Comparison of ENCODE assay signal across 8 cellular contexts in genomic region chr17:36534881-36535668, GRCh38. TPM values are rescaled to one million over a fixed set of nuclear protein-coding genes. Genes with fewer than 3 reads are reported as not detected.
DNase-seq lines count a peak whose midpoint lies in the region; ATAC-seq and TF ChIP-seq lines count a peak whose summit lies in the region.

PIGW (plus strand) TSS chr17:36534987; CDS start chr17:36537102, 2,115 bp downstream.

- TF ChIP-seq CTCF in OCI-LY3 (IDR thresholded peaks at IDR 0.05; ENCODE audit: low read depth, low read length) = peak; percentile 16; the same call in 1 of the 2 replicates
- TF ChIP-seq CTCF in endothelial cell (IDR thresholded peaks at IDR 0.05; ENCODE audit: unreplicated experiment) = no peak

- no peaks in the 10 kb centered on the region for H3K27me3 ChIP-seq in OCI-LY3 (ENCODE audit: low read depth, low read length)

- H3K4me3 Mint-ChIP-seq in endothelial cell (ENCODE audit: unreplicated experiment) = peak within 1 kb of the TSS; percentile 94

- peaks cover 13% of the 10 kb centered on the region for H3K4me1 Mint-ChIP-seq in endothelial cell (ENCODE audit: unreplicated experiment)

- H3K36me3 Mint-ChIP-seq in endothelial cell (ENCODE audit: low read depth, unreplicated experiment) = peaks cover 5% of the 10 kb centered on the region

- peaks cover 3% of the 10 kb centered on the region; the same call in 1 of the 2 replicates for H3K9me3 ChIP-seq in OCI-LY3 (ENCODE audit: insufficient read depth, low read length)

- peak within 1 kb of the TSS; percentile 93 for H3K27ac Mint-ChIP-seq in endothelial cell (ENCODE audit: unreplicated experiment)

- H4K20me1 ChIP-seq in OCI-LY3 (ENCODE audit: insufficient read depth, low read length) = no peaks in the 10 kb centered on the region

- H3K9me3 Mint-ChIP-seq in endothelial cell (ENCODE audit: unreplicated experiment) = no peaks in the 10 kb centered on the region

- H2AFZ ChIP-seq in OCI-LY3 (ENCODE audit: low read depth, low read length) = peak within 1 kb of the TSS; percentile 79

- H3K27me3 Mint-ChIP-seq in endothelial cell (ENCODE audit: unreplicated experiment) = peaks cover 3% of the 10 kb centered on the region

- peak within 1 kb of the TSS; percentile 81 for H3K4me2 ChIP-seq in OCI-LY3 (ENCODE audit: low read length)

- peak within 1 kb of the TSS; percentile 97 for H3K9ac ChIP-seq in OCI-LY3 (ENCODE audit: low read length)

- H3K36me3 ChIP-seq in OCI-LY3 (replicated peaks; ENCODE audit: low read depth, low read length) = peaks cover 49% of the 10 kb centered on the region

- H3K4me3 ChIP-seq in OCI-LY3 (ENCODE audit: low read length) = peak within 1 kb of the TSS; percentile 94

- DNase-seq in Caki2 (ENCODE audit: low read depth) (peak; percentile 95), HuH-7 (ENCODE audit: low spot score) (peak; percentile 80), endothelial cell (ENCODE audit: low spot score) (peak; percentile 89), middle frontal gyrus (ENCODE audit: extremely low spot score, low spot score) (peak; percentile 83)
- DNase-seq in activated CD8-positive, alpha-beta memory T cell treated with anti-CD3 and anti-CD28 coated beads, Interleukin-2, amount 50 U/mL, for 4 hours = peak; percentile 87
- DNase-seq in stimulated activated CD8-positive, alpha-beta memory T cell treated with anti-CD3 and anti-CD28 coated beads, Interleukin-2, amount 100 ng/mL, for 1 hour (ENCODE audit: low read depth in 2 of 2) = peak; percentile 68 to 72

- ATAC-seq in GM21423 (IDR thresholded peaks at IDR 0.05; ENCODE audit: unreplicated experiment) = peak; percentile 69

- H3K4me1 ChIP-seq in OCI-LY3 (ENCODE audit: low read length) = peaks cover 12% of the 10 kb centered on the region

- H3K79me2 ChIP-seq in OCI-LY3 (ENCODE audit: low read length) = peaks cover 35% of the 10 kb centered on the region

- in situ Hi-C loops in Caki2 (cut with HindIII; ENCODE audit: low pct_unique_long_range_greater_than_20kb, low sequenced_read_pairs) = no loop called here

- H3K27ac ChIP-seq in OCI-LY3 (ENCODE audit: low read length) = peak within 1 kb of the TSS; percentile 85

RNA-seq across cellular contexts. Expression of gene PIGW, which starts in this region (rescaled TPM):
- total RNA-seq in Caki2 (2014; rRNA removed; shearing (Covaris generic); ENCODE audit: low replicate concordance) = 3.9 and 6.3 TPM in 2 replicates
- 5.4 TPM for total RNA-seq in endothelial cell (ENCODE audit: unreplicated experiment)

Comparison
In these comparisons a context has a peak if more than half of its experiments do, and no peak if none do; other contexts are left out.
1. Peak in every context shown above with its lines: DNase-seq, ATAC-seq, H3K4me3 ChIP-seq and H3K27ac ChIP-seq.